9 cellular contexts compared by ENCODE assay signal in genomic region chr6:133184798-133185380, GRCh38. TPM values are rescaled to one million over a fixed set of nuclear protein-coding genes. Genes with fewer than 3 reads are reported as not detected.
DNase-seq lines count a peak whose midpoint lies in the region; ATAC-seq and TF ChIP-seq lines count a peak whose summit lies in the region.
"Had no signal": no experiment of that assay in that cellular context is flagged by ENCODE, and none has a peak within 500 bp of the region (broad histone marks: within the 10 kb centered on the region; RNA-seq: fewer than 3 reads in every experiment).

No MANE protein-coding gene starts in this region.

- no peaks in the 10 kb centered on the region for H3K27me3 ChIP-seq in ACC112 (ENCODE audit: insufficient read depth, low read length)
- H3K27me3 ChIP-seq in GM23338 (ENCODE audit: insufficient read depth) = no peaks in the 10 kb centered on the region
- no peaks in the 10 kb centered on the region for H3K27me3 ChIP-seq in right atrium auricular region

- peaks cover 5% of the 10 kb centered on the region for H3K4me1 ChIP-seq in ACC112 (ENCODE audit: control insufficient read depth, insufficient read depth, low read length, unreplicated experiment)
- H3K4me1 ChIP-seq in GM23338 (ENCODE audit: insufficient read depth) = peaks cover 24% of the 10 kb centered on the region
- no peaks in the 10 kb centered on the region for H3K4me1 ChIP-seq in right atrium auricular region

- H3K36me3 ChIP-seq in ACC112 (ENCODE audit: insufficient read depth, low read length) (no peaks in the 10 kb centered on the region), GM23338 (ENCODE audit: insufficient read depth) (no peaks in the 10 kb centered on the region), right atrium auricular region (no peaks in the 10 kb centered on the region)

- H3F3A ChIP-seq in GM23338 (replicated peaks; ENCODE audit: low read depth) = no peaks in the 10 kb centered on the region

- H3K9me3 ChIP-seq in right atrium auricular region = no peaks in the 10 kb centered on the region

- H3K27me3 Mint-ChIP-seq in GM23338 (ENCODE audit: insufficient read depth, low read depth, poor library complexity) = peaks cover 1% of the 10 kb centered on the region

- H3K27ac Mint-ChIP-seq in GM23338 = no peak overlapping the region
- H3K27ac Mint-ChIP-seq: stimulated activated naive CD8-positive, alpha-beta T cell treated with anti-CD3 and anti-CD28 coated beads, Interleukin-15, Interleukin-2, amounts not matched to agents 100 ng/mL and 50 ng/mL, for 24 hours had no signal

- H3K36me3 Mint-ChIP-seq in GM23338 (ENCODE audit: low read depth) = no peaks in the 10 kb centered on the region

- no peak overlapping the region for H3K4me3 Mint-ChIP-seq in GM23338
- H3K4me3 Mint-ChIP-seq: stimulated activated naive CD8-positive, alpha-beta T cell treated with anti-CD3 and anti-CD28 coated beads, Interleukin-15, Interleukin-2, amounts not matched to agents 100 ng/mL and 50 ng/mL, for 24 hours had no signal

- ATAC-seq in GM23338 (no peak), SK-N-SH treated with all-trans-retinoic acid at 6 μM for 48 hours (peak; percentile 65), HG02571 (IDR thresholded peaks at IDR 0.05; ENCODE audit: unreplicated experiment) (no peak)

- H3K9me2 ChIP-seq in GM23338 (ENCODE audit: insufficient read depth) = no peaks in the 10 kb centered on the region

- no peaks in the 10 kb centered on the region for H4K20me1 ChIP-seq in GM23338 (replicated peaks; ENCODE audit: insufficient read depth)

- H3K27ac ChIP-seq in ACC112 (ENCODE audit: low read depth, low read length) = no peak overlapping the region
- H3K27ac ChIP-seq in GM23338 (ENCODE audit: low read depth) = no peak overlapping the region
- H3K27ac ChIP-seq in right atrium auricular region = no peak overlapping the region

- peak; percentile 37 for DNase-seq in GM23338 (ENCODE audit: low spot score)
- no peak for DNase-seq in right atrium auricular region (ENCODE audit: low spot score)
- DNase-seq in NCI-H446 treated with DMSO at 0.1 percent for 48 hours (lab: John Stamatoyannopoulos, UW) = no peak
- DNase-seq in NCI-H1048 (lab: John Stamatoyannopoulos, UW) = no peak
- no peak for DNase-seq in activated CD4-positive, alpha-beta T cell treated with anti-CD3 and anti-CD28 coated beads, Interleukin-2, amount 50 U/mL, for 4 hours

- no peaks in the 10 kb centered on the region for H3K9me3 Mint-ChIP-seq in GM23338
- H3K9me3 Mint-ChIP-seq: stimulated activated naive CD8-positive, alpha-beta T cell treated with anti-CD3 and anti-CD28 coated beads, Interleukin-15, Interleukin-2, amounts not matched to agents 100 ng/mL and 50 ng/mL, for 24 hours had no signal

- no peak overlapping the region for H3K4me2 ChIP-seq in GM23338

- H2AFZ ChIP-seq in ACC112 (ENCODE audit: low read length, unreplicated experiment) (peak overlapping the region; percentile 4), GM23338 (no peak overlapping the region)

- H3K79me2 ChIP-seq in ACC112 (ENCODE audit: control insufficient read depth, insufficient read depth, low read length, unreplicated experiment) (no peaks in the 10 kb centered on the region), GM23338 (replicated peaks; ENCODE audit: insufficient read depth) (no peaks in the 10 kb centered on the region)

- peak in 1 of 2 experiments; percentile 81; a peak in 3 of 4 replicates for TF ChIP-seq CTCF in GM23338 (conservative IDR thresholded peaks at IDR 0.05; ENCODE audit: low read depth in 2 of 2)
- TF ChIP-seq CTCF in right atrium auricular region (IDR thresholded peaks at IDR 0.05) = peak; percentile 63 to 72

- peaks cover 32% of the 10 kb centered on the region for H3K4me1 Mint-ChIP-seq in GM23338

- H3K4me3 ChIP-seq in ACC112 (ENCODE audit: low read depth, low read length) = no peak overlapping the region
- H3K4me3 ChIP-seq in GM23338 = no peak overlapping the region
- no peak overlapping the region for H3K4me3 ChIP-seq in right atrium auricular region

TF ChIP-seq in GM23338, 12 proteins besides CTCF, POLR2A, EP300 and RAD21:
- TF ChIP-seq ZNF331 (CRISPR knock-in tag; IDR thresholded peaks at IDR 0.05; ENCODE audit: low read depth) (no peak), EZH2phosphoT487 (IDR thresholded peaks at IDR 0.05; ENCODE audit: unreplicated experiment) (no peak)

TF ChIP-seq in SK-N-SH treated with all-trans-retinoic acid at 6 μM for 48 hours, 23 proteins besides CTCF, POLR2A, EP300 and RAD21:
- TF ChIP-seq BACH2 (CRISPR knock-in tag; IDR thresholded peaks at IDR 0.05; ENCODE audit: borderline replicate concordance) (no peak), ZFP30 (CRISPR knock-in tag; IDR thresholded peaks at IDR 0.05) (no peak), GLIS3 (CRISPR knock-in tag; IDR thresholded peaks at IDR 0.05) (no peak), ZFP3 (CRISPR knock-in tag; IDR thresholded peaks at IDR 0.05) (no peak), ZC3H10 (CRISPR knock-in tag; IDR thresholded peaks at IDR 0.05) (no peak), TOX (CRISPR knock-in tag; IDR thresholded peaks at IDR 0.05; ENCODE audit: borderline replicate concordance) (no peak), PPARA (CRISPR knock-in tag; IDR thresholded peaks at IDR 0.05; ENCODE audit: borderline replicate concordance) (no peak), ARNTL (CRISPR knock-in tag; IDR thresholded peaks at IDR 0.05; ENCODE audit: borderline replicate concordance, low read depth) (no peak), CSDC2 (CRISPR knock-in tag; IDR thresholded peaks at IDR 0.05) (no peak), OSR1 (CRISPR knock-in tag; IDR thresholded peaks at IDR 0.05) (no peak)
- TF ChIP-seq, protein P1, sequence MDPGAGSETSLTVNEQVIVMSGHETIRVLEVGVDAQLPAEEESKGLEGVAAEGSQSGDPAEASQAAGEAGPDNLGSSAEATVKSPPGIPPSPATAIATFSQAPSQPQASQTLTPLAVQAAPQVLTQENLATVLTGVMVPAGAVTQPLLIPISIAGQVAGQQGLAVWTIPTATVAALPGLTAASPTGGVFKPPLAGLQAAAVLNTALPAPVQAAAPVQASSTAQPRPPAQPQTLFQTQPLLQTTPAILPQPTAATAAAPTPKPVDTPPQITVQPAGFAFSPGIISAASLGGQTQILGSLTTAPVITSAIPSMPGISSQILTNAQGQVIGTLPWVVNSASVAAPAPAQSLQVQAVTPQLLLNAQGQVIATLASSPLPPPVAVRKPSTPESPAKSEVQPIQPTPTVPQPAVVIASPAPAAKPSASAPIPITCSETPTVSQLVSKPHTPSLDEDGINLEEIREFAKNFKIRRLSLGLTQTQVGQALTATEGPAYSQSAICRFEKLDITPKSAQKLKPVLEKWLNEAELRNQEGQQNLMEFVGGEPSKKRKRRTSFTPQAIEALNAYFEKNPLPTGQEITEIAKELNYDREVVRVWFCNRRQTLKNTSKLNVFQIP (CRISPR knock-in tag; IDR thresholded peaks at IDR 0.05; ENCODE audit: borderline replicate concordance, low read depth) = no peak
- TF ChIP-seq, protein P2, sequence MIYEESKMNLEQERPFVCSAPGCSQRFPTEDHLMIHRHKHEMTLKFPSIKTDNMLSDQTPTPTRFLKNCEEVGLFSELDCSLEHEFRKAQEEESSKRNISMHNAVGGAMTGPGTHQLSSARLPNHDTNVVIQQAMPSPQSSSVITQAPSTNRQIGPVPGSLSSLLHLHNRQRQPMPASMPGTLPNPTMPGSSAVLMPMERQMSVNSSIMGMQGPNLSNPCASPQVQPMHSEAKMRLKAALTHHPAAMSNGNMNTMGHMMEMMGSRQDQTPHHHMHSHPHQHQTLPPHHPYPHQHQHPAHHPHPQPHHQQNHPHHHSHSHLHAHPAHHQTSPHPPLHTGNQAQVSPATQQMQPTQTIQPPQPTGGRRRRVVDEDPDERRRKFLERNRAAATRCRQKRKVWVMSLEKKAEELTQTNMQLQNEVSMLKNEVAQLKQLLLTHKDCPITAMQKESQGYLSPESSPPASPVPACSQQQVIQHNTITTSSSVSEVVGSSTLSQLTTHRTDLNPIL (CRISPR knock-in tag; IDR thresholded peaks at IDR 0.05; ENCODE audit: low read depth) = no peak
TF ChIP-seq in SK-N-SH treated with all-trans-retinoic acid at 6 μM for 48 hours: peak in this region for 0.

RNA-seq across cellular contexts. Expression of gene EYA4, which starts 56.3 kb away (rescaled TPM):
- total RNA-seq in GM23338 (2014; rRNA removed; shearing (Covaris generic)) = 0.16 and 0.21 TPM in 2 replicates
- polyA plus RNA-seq in GM23338 (2016; fragmentation: Nextera tagmentation; extraction: Ambion mirVana) = 0.05 TPM in 2 replicates
- total RNA-seq in right atrium auricular region = 10 to 100 TPM; 16.2 to 24.2 TPM

Comparison
In these comparisons a context has a peak if more than half of its experiments do, and no peak if none do; other contexts are left out.
1. RNA of gene EYA4, which starts 56.3 kb away (total RNA-seq): 16.2 to 24.2 TPM in right atrium auricular region; 0.16 to 0.21 TPM in GM23338; every median in the first group is over 10 times any median in the second.